15 cellular contexts compared by ENCODE assay signal in genomic region chr11:78698612-78699011, GRCh38.
DNase-seq lines count a peak whose midpoint lies in the region; ATAC-seq and TF ChIP-seq lines count a peak whose summit lies in the region.
"Had no signal": no experiment of that assay in that cellular context is flagged by ENCODE, and none has a peak within 500 bp of the region (broad histone marks: within the 10 kb centered on the region; RNA-seq: fewer than 3 reads in every experiment).

No MANE protein-coding gene starts in this region.

- H3K27me3 ChIP-seq in osteoblast (ENCODE audit: insufficient read depth, low read length): no peaks in the 10 kb centered on the region
- H3K27me3 ChIP-seq in neural progenitor cell: no peaks in the 10 kb centered on the region
- H3K27me3 ChIP-seq: BLaER1 treated with 17β-estradiol and CSF1 and Interleukin-3, amounts not matched to agents 10 nM and 100 nM had no signal

- H2AFZ ChIP-seq in osteoblast (ENCODE audit: low read length): no peak overlapping the region
- H2AFZ ChIP-seq in neural progenitor cell (replicated peaks): no peak overlapping the region

- H3K79me2 ChIP-seq in osteoblast (ENCODE audit: insufficient read depth, low read length) (no peaks in the 10 kb centered on the region), neural progenitor cell (ENCODE audit: low read depth) (no peaks in the 10 kb centered on the region)

- no peak overlapping the region for H3K27ac ChIP-seq in osteoblast (ENCODE audit: low read depth, low read length)
- no peak overlapping the region for H3K27ac ChIP-seq in neural progenitor cell
- H3K27ac ChIP-seq: BLaER1 treated with 17β-estradiol and CSF1 and Interleukin-3, amounts not matched to agents 10 nM and 100 nM; HL-60 had no signal

- H3K9ac ChIP-seq in neural progenitor cell: no peak overlapping the region
- H3K9ac ChIP-seq: BLaER1 treated with 17β-estradiol and CSF1 and Interleukin-3, amounts not matched to agents 10 nM and 100 nM had no signal

- H3K9me3 ChIP-seq in osteoblast (ENCODE audit: low read depth, low read length) (no peaks in the 10 kb centered on the region), neural progenitor cell (ENCODE audit: low read depth) (no peaks in the 10 kb centered on the region)
- H3K9me3 ChIP-seq: BLaER1 treated with 17β-estradiol and CSF1 and Interleukin-3, amounts not matched to agents 10 nM and 100 nM had no signal

- H3K36me3 ChIP-seq in osteoblast (ENCODE audit: insufficient read depth, low read length) (no peaks in the 10 kb centered on the region), neural progenitor cell (no peaks in the 10 kb centered on the region)

- H3K4me3 Mint-ChIP-seq in activated CD4-positive, alpha-beta T cell treated with anti-CD3 and anti-CD28 coated beads, Interleukin-2, amount 10 ng/mL, durations not matched to agents 24 days and 14 days: no peak overlapping the region
- no peak overlapping the region for H3K4me3 Mint-ChIP-seq in neural progenitor cell
- H3K4me3 Mint-ChIP-seq: neural crest cell had no signal

- no peaks in the 10 kb centered on the region for H3F3A ChIP-seq in neural progenitor cell (ENCODE audit: low read depth)

- H3K27me3 Mint-ChIP-seq in activated CD4-positive, alpha-beta T cell treated with anti-CD3 and anti-CD28 coated beads, Interleukin-2, amount 10 ng/mL, durations not matched to agents 24 days and 14 days: peaks cover 11% of the 10 kb centered on the region
- H3K27me3 Mint-ChIP-seq in neural progenitor cell (ENCODE audit: insufficient read depth, low read depth): peaks cover 4% of the 10 kb centered on the region

- H3K9me3 Mint-ChIP-seq in activated CD4-positive, alpha-beta T cell treated with anti-CD3 and anti-CD28 coated beads, Interleukin-2, amount 10 ng/mL, durations not matched to agents 24 days and 14 days: no peaks in the 10 kb centered on the region
- no peaks in the 10 kb centered on the region for H3K9me3 Mint-ChIP-seq in neural progenitor cell
- H3K9me3 Mint-ChIP-seq: neural crest cell had no signal

- no peaks in the 10 kb centered on the region for H3K36me3 Mint-ChIP-seq in activated CD4-positive, alpha-beta T cell treated with anti-CD3 and anti-CD28 coated beads, Interleukin-2, amount 10 ng/mL, durations not matched to agents 24 days and 14 days (ENCODE audit: low read depth)
- peaks cover 17% of the 10 kb centered on the region for H3K36me3 Mint-ChIP-seq in neural progenitor cell

- no peak overlapping the region for H3K27ac Mint-ChIP-seq in activated CD4-positive, alpha-beta T cell treated with anti-CD3 and anti-CD28 coated beads, Interleukin-2, amount 10 ng/mL, durations not matched to agents 24 days and 14 days
- H3K27ac Mint-ChIP-seq in neural progenitor cell: no peak overlapping the region

- H3K4me1 ChIP-seq in osteoblast (ENCODE audit: insufficient read depth, low read length): peaks cover 14% of the 10 kb centered on the region
- peaks cover 6% of the 10 kb centered on the region for H3K4me1 ChIP-seq in neural progenitor cell
- H3K4me1 ChIP-seq: BLaER1 treated with 17β-estradiol and CSF1 and Interleukin-3, amounts not matched to agents 10 nM and 100 nM had no signal

- peak; percentile 32; the same call in 1 of the 3 replicates for ATAC-seq in SK-N-SH treated with all-trans-retinoic acid at 6 μM for 48 hours
- ATAC-seq: left colon had no signal

- H3K4me3 ChIP-seq in fibroblast of mammary gland (ENCODE audit: control insufficient read depth, low read depth, low read length): no peak overlapping the region
- H3K4me3 ChIP-seq in osteoblast (ENCODE audit: insufficient read depth, low read length): no peak overlapping the region
- no peak overlapping the region for H3K4me3 ChIP-seq in neural progenitor cell
- H3K4me3 ChIP-seq: BLaER1 treated with 17β-estradiol and CSF1 and Interleukin-3, amounts not matched to agents 10 nM and 100 nM had no signal

- H3K4me2 ChIP-seq in osteoblast (ENCODE audit: insufficient read depth, low read length): peak overlapping the region; percentile 39
- H3K4me2 ChIP-seq in neural progenitor cell: no peak overlapping the region
- H3K4me2 ChIP-seq: BLaER1 treated with 17β-estradiol and CSF1 and Interleukin-3, amounts not matched to agents 10 nM and 100 nM had no signal

- H4K20me1 ChIP-seq in osteoblast (ENCODE audit: insufficient read depth, low read length) (no peaks in the 10 kb centered on the region), neural progenitor cell (ENCODE audit: low read depth) (no peaks in the 10 kb centered on the region)
- H4K20me1 ChIP-seq: BLaER1 treated with 17β-estradiol and CSF1 and Interleukin-3, amounts not matched to agents 10 nM and 100 nM had no signal

- intact Hi-C loops in activated CD4-positive, alpha-beta T cell treated with anti-CD3 and anti-CD28 coated beads, Interleukin-2, amount 10 ng/mL, durations not matched to agents 24 days and 14 days (cut with micrococcal nuclease): no loop called here

- no peak for TF ChIP-seq CTCF in fibroblast of mammary gland (conservative IDR thresholded peaks at IDR 0.05; ENCODE audit: control insufficient read depth, insufficient read depth, low read depth, low read length)
- TF ChIP-seq CTCF in osteoblast (IDR thresholded peaks at IDR 0.05; ENCODE audit: extremely low read depth, low read depth, low read length): no peak
- TF ChIP-seq CTCF in neural progenitor cell (IDR thresholded peaks at IDR 0.05): no peak

- no peaks in the 10 kb centered on the region for H3K4me1 Mint-ChIP-seq in activated CD4-positive, alpha-beta T cell treated with anti-CD3 and anti-CD28 coated beads, Interleukin-2, amount 10 ng/mL, durations not matched to agents 24 days and 14 days
- H3K4me1 Mint-ChIP-seq in neural progenitor cell: peaks cover 7% of the 10 kb centered on the region

- DNase-seq in AG20443 (ENCODE audit: low spot score): peak; percentile 35
- peak; percentile 75 for DNase-seq in fibroblast of mammary gland (ENCODE audit: low read depth)
- DNase-seq in osteoblast (ENCODE audit: insufficient read length, low spot score, missing footprints): peak; percentile 80
- no peak for DNase-seq in activated CD4-positive, alpha-beta T cell treated with anti-CD3 and anti-CD28 coated beads, Interleukin-2, amount 10 ng/mL, durations not matched to agents 24 days and 14 days
- DNase-seq in activated effector memory CD4-positive, alpha-beta T cell treated with Interleukin-2 at 50 U/mL for 16 hours: no peak
- no peak for DNase-seq in neural progenitor cell (ENCODE audit: low spot score)
- DNase-seq in activated T-cell treated with anti-CD3 and anti-CD28 coated beads for 4 hours: no peak
- DNase-seq: activated CD4-positive, alpha-beta T cell treated with anti-CD3 and anti-CD28 coated beads for 4 hours; activated gamma-delta T cell; left colon; NCI-H2171 had no signal

TF ChIP-seq in SK-N-SH treated with all-trans-retinoic acid at 6 μM for 48 hours, 23 proteins besides CTCF, POLR2A, EP300 and RAD21 (continues in another document):
- no peak for TF ChIP-seq CREB5 (CRISPR knock-in tag; IDR thresholded peaks at IDR 0.05; ENCODE audit: low read depth)
- no peak for TF ChIP-seq SNAI2 (CRISPR knock-in tag; IDR thresholded peaks at IDR 0.05)
- no peak for TF ChIP-seq ARNTL (CRISPR knock-in tag; IDR thresholded peaks at IDR 0.05; ENCODE audit: borderline replicate concordance, low read depth)
- TF ChIP-seq GLIS3 (CRISPR knock-in tag; IDR thresholded peaks at IDR 0.05): no peak
- TF ChIP-seq ZFP3 (CRISPR knock-in tag; IDR thresholded peaks at IDR 0.05): no peak
- no peak for TF ChIP-seq ZFP30 (CRISPR knock-in tag; IDR thresholded peaks at IDR 0.05)
- TF ChIP-seq TSHZ2 (CRISPR knock-in tag; IDR thresholded peaks at IDR 0.05): no peak
- no peak for TF ChIP-seq TOX (CRISPR knock-in tag; IDR thresholded peaks at IDR 0.05; ENCODE audit: borderline replicate concordance)
- TF ChIP-seq ZNF8 (CRISPR knock-in tag; IDR thresholded peaks at IDR 0.05): no peak
- TF ChIP-seq TCF4 (CRISPR knock-in tag; IDR thresholded peaks at IDR 0.05; ENCODE audit: borderline replicate concordance): no peak

Comparison
In these comparisons a context has a peak if more than half of its experiments do, and no peak if none do; other contexts are left out.
1. DNase-seq: peak in AG20443 (single experiment), fibroblast of mammary gland (single experiment) and osteoblast (single experiment); none in activated CD4-positive, alpha-beta T cell treated with anti-CD3 and anti-CD28 coated beads, Interleukin-2, amount 10 ng/mL, durations not matched to agents 24 days and 14 days (single experiment), activated effector memory CD4-positive, alpha-beta T cell treated with Interleukin-2 at 50 U/mL for 16 hours (single experiment), neural progenitor cell (single experiment) and activated T-cell treated with anti-CD3 and anti-CD28 coated beads for 4 hours (single experiment).